ENCODE assay signal across 1 cellular context in genomic region chr3:39275963-39276593, GRCh38.
TF ChIP-seq lines count a peak whose summit lies in the region.

No MANE protein-coding gene starts in this region.

TF ChIP-seq in SK-N-SH treated with all-trans-retinoic acid at 6 μM for 48 hours, 23 proteins besides CTCF, POLR2A, EP300 and RAD21 (continued from another document):
- no peak for TF ChIP-seq CSRNP3 (CRISPR knock-in tag; IDR thresholded peaks at IDR 0.05)
- TF ChIP-seq SNAI2 (CRISPR knock-in tag; IDR thresholded peaks at IDR 0.05) = no peak
- no peak for TF ChIP-seq TSHZ2 (CRISPR knock-in tag; IDR thresholded peaks at IDR 0.05)
- no peak for TF ChIP-seq ZFP30 (CRISPR knock-in tag; IDR thresholded peaks at IDR 0.05)
